8 cellular contexts compared by ENCODE assay signal in genomic region chr13:50991624-50992610, GRCh38.
DNase-seq lines count a peak whose midpoint lies in the region; ATAC-seq and TF ChIP-seq lines count a peak whose summit lies in the region.

No MANE protein-coding gene starts in this region.

- no peak overlapping the region for H3K4me3 Mint-ChIP-seq in dendritic cell treated with granulocyte-macrophage colony-stimulating factor and Interleukin-4, amounts not matched to agents 40 ng/mL and 50 ng/mL, for 4 days

- H3K79me2 ChIP-seq in KMS-11 (ENCODE audit: insufficient read depth, low read depth) (no peaks in the 10 kb centered on the region), smooth muscle cell (ENCODE audit: low read depth) (no peaks in the 10 kb centered on the region)

- peak overlapping the region; percentile 78 for H3K4me2 ChIP-seq in KMS-11
- no peak overlapping the region for H3K4me2 ChIP-seq in smooth muscle cell

- WGBS in smooth muscle cell (ENCODE audit: low lambda C conversion rate) = 85% methylated on average over 9 of the region's 9 CpGs

- H3K9me3 Mint-ChIP-seq in dendritic cell treated with granulocyte-macrophage colony-stimulating factor and Interleukin-4, amounts not matched to agents 40 ng/mL and 50 ng/mL, for 4 days = no peaks in the 10 kb centered on the region

- H3K27ac ChIP-seq in KMS-11 (peak overlapping the region; percentile 93), smooth muscle cell (ENCODE audit: low read depth) (no peak overlapping the region)

- H3K4me3 ChIP-seq in KMS-11 (IDR thresholded peaks at IDR 0.05; ENCODE audit: insufficient read depth, low read depth, low read length) (no peak overlapping the region), smooth muscle cell (no peak overlapping the region)

- peaks cover 11% of the 10 kb centered on the region for H3K4me1 Mint-ChIP-seq in dendritic cell treated with granulocyte-macrophage colony-stimulating factor and Interleukin-4, amounts not matched to agents 40 ng/mL and 50 ng/mL, for 4 days (ENCODE audit: low read depth)

- no peaks in the 10 kb centered on the region for H4K20me1 ChIP-seq in KMS-11 (ENCODE audit: insufficient read depth)
- H4K20me1 ChIP-seq in smooth muscle cell (ENCODE audit: low read depth) = no peaks in the 10 kb centered on the region

- ATAC-seq in GM18508 (IDR thresholded peaks at IDR 0.05; ENCODE audit: insufficient read depth, unreplicated experiment) = peak; percentile 61
- ATAC-seq in GM21515 (IDR thresholded peaks at IDR 0.05; ENCODE audit: unreplicated experiment) = peak; percentile 79

- H2AFZ ChIP-seq in KMS-11 (ENCODE audit: low read depth) (peak overlapping the region; percentile 46; the same call in 1 of the 2 replicates), smooth muscle cell (ENCODE audit: low read depth) (no peak overlapping the region)

- H3K27ac Mint-ChIP-seq in dendritic cell treated with granulocyte-macrophage colony-stimulating factor and Interleukin-4, amounts not matched to agents 40 ng/mL and 50 ng/mL, for 4 days = peak overlapping the region; percentile 25

- H3F3A ChIP-seq in smooth muscle cell (ENCODE audit: low read depth) = peaks cover 3% of the 10 kb centered on the region

- no peaks in the 10 kb centered on the region for H3K27me3 Mint-ChIP-seq in dendritic cell treated with granulocyte-macrophage colony-stimulating factor and Interleukin-4, amounts not matched to agents 40 ng/mL and 50 ng/mL, for 4 days

- H3K9ac ChIP-seq in KMS-11 = peak overlapping the region; percentile 67
- H3K9ac ChIP-seq in smooth muscle cell (ENCODE audit: low read depth) = no peak overlapping the region

- H3K4me1 ChIP-seq in KMS-11 (ENCODE audit: low read depth, poor library complexity, severe bottlenecking) (peaks cover 28% of the 10 kb centered on the region), smooth muscle cell (ENCODE audit: low read depth) (peaks cover 5% of the 10 kb centered on the region)

- no peaks in the 10 kb centered on the region for H3K36me3 Mint-ChIP-seq in dendritic cell treated with granulocyte-macrophage colony-stimulating factor and Interleukin-4, amounts not matched to agents 40 ng/mL and 50 ng/mL, for 4 days (ENCODE audit: low read depth)

- no peak for TF ChIP-seq CTCF in KMS-11 (conservative IDR thresholded peaks at IDR 0.05; ENCODE audit: low read depth, low read length)
- no peak for TF ChIP-seq CTCF in smooth muscle cell (IDR thresholded peaks at IDR 0.05; ENCODE audit: borderline replicate concordance, insufficient read depth, poor library complexity, severe bottlenecking)

- intact Hi-C loops in dendritic cell treated with granulocyte-macrophage colony-stimulating factor and Interleukin-4, amounts not matched to agents 40 ng/mL and 50 ng/mL, for 4 days (cut with micrococcal nuclease) = no loop called here

- H3K9me3 ChIP-seq in smooth muscle cell (replicated peaks; ENCODE audit: low read depth) = no peaks in the 10 kb centered on the region

- H3K36me3 ChIP-seq in KMS-11 (ENCODE audit: insufficient read depth) (no peaks in the 10 kb centered on the region), smooth muscle cell (ENCODE audit: low read depth) (no peaks in the 10 kb centered on the region)

- H3K27me3 ChIP-seq in KMS-11 (ENCODE audit: insufficient read depth, low read depth) (no peaks in the 10 kb centered on the region), smooth muscle cell (ENCODE audit: low read depth) (peaks cover 26% of the 10 kb centered on the region)

- DNase-seq in smooth muscle cell (lab: John Stamatoyannopoulos, UW; ENCODE audit: unreplicated experiment) = no peak
- DNase-seq in stimulated activated CD4-positive, alpha-beta T cell treated with anti-CD3 and anti-CD28 coated beads, Interleukin-2, amount 100 ng/mL, for 48 hours = no peak
- no peak for DNase-seq in AG08395 (ENCODE audit: low spot score)
- DNase-seq in AG20443 (ENCODE audit: low spot score) = no peak
